8 cellular contexts compared by ENCODE assay signal in the genomic region with DNA sequence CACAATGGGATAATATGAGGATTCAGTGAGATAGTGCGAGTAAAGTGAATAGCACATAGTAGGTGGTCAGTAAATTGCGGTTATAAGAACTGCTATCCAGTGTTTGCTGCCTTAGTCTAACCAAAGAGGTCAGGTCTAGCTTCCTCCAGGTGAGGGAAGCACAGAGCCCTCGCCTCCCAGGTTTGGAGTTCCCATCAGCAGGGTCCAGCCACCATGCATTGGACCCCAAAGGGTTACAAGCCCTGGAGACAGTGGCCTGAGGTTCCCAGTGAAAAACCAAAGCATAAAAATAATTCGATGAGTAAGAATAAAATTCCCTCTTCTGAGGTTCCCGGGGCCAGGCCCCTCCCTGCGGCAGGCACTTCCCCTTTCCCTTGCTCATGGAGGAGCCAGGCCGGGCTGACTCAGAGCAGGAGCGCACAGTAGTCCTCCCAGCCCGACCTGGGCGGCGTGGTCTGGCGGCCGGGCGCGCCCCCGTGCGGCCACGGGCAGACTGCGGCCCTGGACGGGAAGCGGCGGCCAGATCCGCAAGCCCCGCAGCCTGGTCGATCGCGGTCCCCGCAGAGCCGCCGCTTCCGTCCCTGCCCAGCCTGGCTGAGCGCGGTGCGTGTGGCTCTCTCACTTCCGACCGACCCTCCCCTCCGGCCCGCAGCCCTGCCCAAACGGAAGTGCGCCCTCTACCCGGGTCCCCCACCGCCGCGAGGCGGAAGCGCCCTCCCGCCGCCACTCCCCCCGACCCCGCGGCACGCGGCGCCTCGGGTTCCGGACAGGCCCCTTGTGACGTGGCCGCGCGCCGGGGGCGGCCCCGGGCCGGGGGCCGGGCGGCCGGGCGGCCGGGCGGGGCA. TPM values are rescaled to one million over a fixed set of nuclear protein-coding genes. Genes with fewer than 3 reads are reported as not detected.
DNase-seq lines count a peak whose midpoint lies in the region; ATAC-seq and TF ChIP-seq lines count a peak whose summit lies in the region.

A gene (plus strand): TSS at position 845 of the 845 bp plus-strand sequence. CDS start 1,505 bp downstream, outside the sequence.

- H3K36me3 ChIP-seq in mammary epithelial cell (ENCODE audit: insufficient read depth, low read length), result peaks cover 2% of the 10 kb centered on the region
- no peaks in the 10 kb centered on the region for H3K36me3 ChIP-seq in smooth muscle cell (ENCODE audit: low read depth)

- H3K9ac ChIP-seq in mammary epithelial cell (ENCODE audit: insufficient read depth, low read length) (peak within 1 kb of the TSS; percentile 90), smooth muscle cell (ENCODE audit: low read depth) (peak within 1 kb of the TSS; percentile 91)

- BruUV-seq in mammary epithelial cell (replicated peaks; lab: Mats Ljungman, UMichigan), result TSS peak; percentile 73

- dilution Hi-C loops in mammary epithelial cell (cut with HindIII; ENCODE audit: low sequenced_read_pairs), result loop anchor here (5.0 kb wide), 1 partner anchor 36 kb away; no protein-coding TSS in a partner anchor

- ATAC-seq in GM18909 (IDR thresholded peaks at IDR 0.05; ENCODE audit: poor library complexity, unreplicated experiment) (peak; percentile 86), HG03159 (IDR thresholded peaks at IDR 0.05; ENCODE audit: unreplicated experiment) (peak; percentile 82)

- peaks cover 8% of the 10 kb centered on the region for H3F3A ChIP-seq in smooth muscle cell (ENCODE audit: low read depth)

- H3K4me2 ChIP-seq in mammary epithelial cell (ENCODE audit: insufficient read depth, low read depth, low read length) (peak within 1 kb of the TSS; percentile 96), smooth muscle cell (peak within 1 kb of the TSS; percentile 92)

- peak; percentile 98 for DNase-seq in AG08396 (ENCODE audit: low spot score)
- peak; percentile 94 for DNase-seq in NCI-H2227 treated with DMSO at 0.1 percent for 48 hours (lab: John Stamatoyannopoulos, UW)
- DNase-seq in mammary epithelial cell, result peak; percentile 96
- peak; percentile 97 for DNase-seq in iPS-NIHi7 (ENCODE audit: extremely low spot score)
- DNase-seq in smooth muscle cell (lab: John Stamatoyannopoulos, UW; ENCODE audit: unreplicated experiment), result peak; percentile 99

- H3K4me3 ChIP-seq in WI38 (ENCODE audit: low read depth, low read length), result peak within 1 kb of the TSS; percentile 86
- H3K4me3 ChIP-seq in mammary epithelial cell (replicated peaks in 1 of 3; ENCODE audit: insufficient read depth in 1 of 3, low read depth in 2 of 3, low read length in 3 of 3), result peak within 1 kb of the TSS; percentile 68 to 79 (median 70)
- peak within 1 kb of the TSS; percentile 66 for H3K4me3 ChIP-seq in smooth muscle cell

- no peaks in the 10 kb centered on the region for H3K27me3 ChIP-seq in mammary epithelial cell (ENCODE audit: insufficient read depth, low read length)
- H3K27me3 ChIP-seq in smooth muscle cell (ENCODE audit: low read depth), result no peaks in the 10 kb centered on the region

- TF ChIP-seq CTCF in WI38 (IDR thresholded peaks at IDR 0.05; ENCODE audit: low read depth, low read length) (peak; percentile 65), mammary epithelial cell (conservative IDR thresholded peaks at IDR 0.05 in 1 of 2, IDR thresholded peaks at IDR 0.05 in 1 of 2; ENCODE audit: extremely low read depth in 1 of 2, insufficient read depth in 1 of 2, low read depth in 1 of 2, low read length in 2 of 2) (peak; percentile 61 to 72), smooth muscle cell (IDR thresholded peaks at IDR 0.05; ENCODE audit: borderline replicate concordance, insufficient read depth, poor library complexity, severe bottlenecking) (peak; percentile 88)

- intact Hi-C loops in mammary epithelial cell (cut with micrococcal nuclease), result loop anchor here (1.0 to 5.0 kb wide), 4 partner anchors 34 to 231 kb away; a partner anchor contains a TSS

- CTCF ChIA-PET in mammary epithelial cell (lab: Charles Lee; ENCODE audit: low non-redundant PET), result interaction anchor here (0.7 to 1.0 kb wide), 2 partner anchors 29 to 34 kb away, joined by 3 to 13 read pairs; a partner anchor contains a TSS

- 3% methylated on average over 3 of the region's 70 CpGs for WGBS in mammary epithelial cell (ENCODE audit: low coverage, missing lambda C conversion rate)
- 2% methylated on average over 37 of the region's 70 CpGs for WGBS in smooth muscle cell (ENCODE audit: low lambda C conversion rate)

- H3K4me1 ChIP-seq in mammary epithelial cell (ENCODE audit: insufficient read depth, low read length), result peaks cover 30% of the 10 kb centered on the region
- peaks cover 15% of the 10 kb centered on the region for H3K4me1 ChIP-seq in smooth muscle cell (ENCODE audit: low read depth)

- H2AFZ ChIP-seq in mammary epithelial cell (ENCODE audit: low read depth, low read length) (peak within 1 kb of the TSS; percentile 79), smooth muscle cell (ENCODE audit: low read depth) (no peak within 1 kb of the TSS)

- H4K20me1 ChIP-seq in mammary epithelial cell (ENCODE audit: insufficient read depth, low read length) (no peaks in the 10 kb centered on the region), smooth muscle cell (ENCODE audit: low read depth) (peaks cover 30% of the 10 kb centered on the region)

- H3K9me3 ChIP-seq in mammary epithelial cell (replicated peaks; ENCODE audit: insufficient read depth, low read length), result no peaks in the 10 kb centered on the region
- H3K9me3 ChIP-seq in smooth muscle cell (replicated peaks; ENCODE audit: low read depth), result no peaks in the 10 kb centered on the region

- in situ Hi-C loops in mammary epithelial cell (cut with MboI; ENCODE audit: low sequenced_read_pairs in 2 of 2), result no loop called here

- H3K79me2 ChIP-seq in mammary epithelial cell (ENCODE audit: insufficient read depth, low read length) (peaks cover 38% of the 10 kb centered on the region), smooth muscle cell (ENCODE audit: low read depth) (peaks cover 37% of the 10 kb centered on the region)

- H3K27ac ChIP-seq in mammary epithelial cell (ENCODE audit: insufficient read depth, low read depth, low read length) (peak within 1 kb of the TSS; percentile 88), smooth muscle cell (ENCODE audit: low read depth) (peak within 1 kb of the TSS; percentile 98)

RNA-seq across cellular contexts. Expression of the gene that starts here (rescaled TPM):
- 10 to 100 TPM; 55.5 to 97.2 TPM for total RNA-seq in mammary epithelial cell
- polyA plus RNA-seq in mammary epithelial cell, result 57.1 TPM
- 31.6 TPM for polyA minus RNA-seq in mammary epithelial cell
- 51.7 and 56.9 TPM in 2 replicates for total RNA-seq in smooth muscle cell
- 138 and 143 TPM in 2 replicates for polyA plus RNA-seq in smooth muscle cell

Comparison
In these comparisons a context has a peak if more than half of its experiments do, and no peak if none do; other contexts are left out.
1. Peak in every context shown above with its lines: DNase-seq, ATAC-seq, H3K4me3 ChIP-seq and H3K27ac ChIP-seq.